ENCODE assay signal across 8 cellular contexts in the genomic region with DNA sequence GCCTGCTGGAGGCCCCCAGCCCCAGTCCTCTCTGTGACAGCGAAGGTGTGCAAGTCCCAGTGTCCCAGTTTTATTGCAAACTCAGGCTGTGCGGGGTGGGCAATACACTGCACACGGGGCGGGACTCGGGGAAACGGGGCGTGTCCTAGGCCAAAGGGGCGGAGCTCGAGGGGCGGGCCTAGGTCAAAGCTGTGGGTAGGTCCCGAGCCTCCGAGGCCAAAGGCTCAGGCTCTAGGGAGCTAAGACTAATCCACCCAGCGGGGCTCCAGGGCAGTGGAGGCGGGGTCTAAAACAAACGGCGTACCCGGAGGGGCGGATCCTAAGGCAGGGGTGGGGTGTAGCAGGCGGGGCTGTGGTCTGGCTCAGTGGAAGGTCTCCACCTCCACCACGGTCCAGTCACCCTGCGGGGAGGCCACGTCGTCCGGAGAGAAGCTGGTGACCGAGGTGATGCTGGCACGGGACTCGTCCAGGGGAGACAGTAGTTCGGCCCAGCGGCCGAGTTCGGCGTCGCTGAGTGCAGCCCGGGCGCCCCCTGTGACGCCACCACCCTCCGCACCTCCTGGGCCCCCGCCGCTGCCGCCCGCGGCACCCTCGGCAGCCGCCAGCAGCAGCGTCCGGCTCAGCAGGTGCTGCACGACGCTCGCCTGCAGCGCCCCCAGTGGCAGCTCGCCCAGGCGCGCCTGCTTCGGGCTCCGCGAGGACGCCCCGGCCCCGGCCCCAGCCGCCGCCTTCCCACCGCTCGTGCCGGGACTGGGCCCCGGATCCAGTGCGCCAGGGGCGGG. TPM values are rescaled to one million over a fixed set of nuclear protein-coding genes. Genes with fewer than 3 reads are reported as not detected.
A peak's percentile ranks its signal among the peaks of the same experiment; 100 is the strongest.
DNase-seq lines count a peak whose midpoint lies in the region; ATAC-seq, FAIRE-seq and TF ChIP-seq lines count a peak whose summit lies in the region.

No MANE protein-coding gene starts in this region.

- peaks cover 21% of the 10 kb centered on the region for H3K4me1 ChIP-seq in OCI-LY3 (ENCODE audit: low read length)
- peaks cover 40 to 61% (median 56%) of the 10 kb centered on the region in 4 donors for H3K4me1 ChIP-seq in stomach

- H3K4me2 ChIP-seq in OCI-LY3 (ENCODE audit: low read length): peak overlapping the region; percentile 70

- DNase-seq in GM18507 (ENCODE audit: extremely low spot score, insufficient read length, low read depth) (peak; percentile 82), fibroblast of gingiva (ENCODE audit: low read depth) (peak; percentile 27), neural crest cell (ENCODE audit: low read depth, low spot score) (peak; percentile 57), stomach (peak; percentile 84), SHP77 (lab: John Stamatoyannopoulos, UW) (no peak)
- peak; percentile 77 for DNase-seq in activated T-cell treated with anti-CD3 and anti-CD28 coated beads, Interleukin-2, amount 50 U/mL, for 4 hours

- intact Hi-C loops in stomach (cut with DNase I; ENCODE audit: low total_unique reads): no loop called here

- no peaks in the 10 kb centered on the region for H3K79me2 ChIP-seq in OCI-LY3 (ENCODE audit: low read length)

- H3K36me3 ChIP-seq in OCI-LY3 (replicated peaks; ENCODE audit: low read depth, low read length): no peaks in the 10 kb centered on the region
- peaks cover 0 to 4% (median 1%) of the 10 kb centered on the region in 4 donors for H3K36me3 ChIP-seq in stomach

- FAIRE-seq in GM18507 (lab: Jason Lieb, UNC): peak; percentile 69

- peaks cover 30% of the 10 kb centered on the region for H3K4me1 Mint-ChIP-seq in activated T-cell treated with anti-CD3 and anti-CD28 coated beads, Interleukin-2, amount 50 U/mL, for 4 hours (ENCODE audit: low read depth)
- H3K4me1 Mint-ChIP-seq in neural crest cell: peaks cover 18% of the 10 kb centered on the region

- H2AFZ ChIP-seq in OCI-LY3 (ENCODE audit: low read depth, low read length): peak overlapping the region; percentile 33; the same call in 1 of the 2 replicates

- H3K27ac Mint-ChIP-seq in neural crest cell (ENCODE audit: unreplicated experiment): no peak overlapping the region

- WGBS in stomach, 5 donors: 1 to 2% (median 2%) methylated on average over 25 to 67 of the region's 67 CpGs

- TF ChIP-seq POLR2A in stomach (IDR thresholded peaks at IDR 0.05): no peak

- H3K27ac ChIP-seq in OCI-LY3 (ENCODE audit: low read length): no peak overlapping the region
- peak overlapping the region; percentile 79 to 88 (median 82) for H3K27ac ChIP-seq in stomach

- H3K4me3 Mint-ChIP-seq in activated T-cell treated with anti-CD3 and anti-CD28 coated beads, Interleukin-2, amount 50 U/mL, for 4 hours: peak overlapping the region; percentile 73
- peak overlapping the region; percentile 64 for H3K4me3 Mint-ChIP-seq in neural crest cell

- no peaks in the 10 kb centered on the region for H3K27me3 ChIP-seq in OCI-LY3 (ENCODE audit: low read depth, low read length)
- H3K27me3 ChIP-seq in stomach: peaks cover 6 to 80% (median 47%) of the 10 kb centered on the region in 3 donors

- peak overlapping the region; percentile 50 for H3K9ac ChIP-seq in OCI-LY3 (ENCODE audit: low read length)

- H3K27me3 Mint-ChIP-seq in activated T-cell treated with anti-CD3 and anti-CD28 coated beads, Interleukin-2, amount 50 U/mL, for 4 hours (ENCODE audit: low read depth): peaks cover 30% of the 10 kb centered on the region
- peaks cover 37% of the 10 kb centered on the region for H3K27me3 Mint-ChIP-seq in neural crest cell (ENCODE audit: low read depth)

- no peaks in the 10 kb centered on the region for H3K36me3 Mint-ChIP-seq in activated T-cell treated with anti-CD3 and anti-CD28 coated beads, Interleukin-2, amount 50 U/mL, for 4 hours (ENCODE audit: insufficient read depth)
- no peaks in the 10 kb centered on the region for H3K36me3 Mint-ChIP-seq in neural crest cell (ENCODE audit: low read depth)

- TF ChIP-seq EP300 in stomach (IDR thresholded peaks at IDR 0.05): no peak

- ATAC-seq in HG02938 (IDR thresholded peaks at IDR 0.05; ENCODE audit: unreplicated experiment): peak; percentile 54
- peak; percentile 80 for ATAC-seq in activated T-cell treated with anti-CD3 and anti-CD28 coated beads, Interleukin-2, amount 50 U/mL, for 4 hours

- peak; percentile 71 for TF ChIP-seq CTCF in OCI-LY3 (IDR thresholded peaks at IDR 0.05; ENCODE audit: low read depth, low read length)
- TF ChIP-seq CTCF in neural crest cell (conservative IDR thresholded peaks at IDR 0.05): peak; percentile 85
- TF ChIP-seq CTCF in stomach (IDR thresholded peaks at IDR 0.05): peak in 3 of 7 experiments; percentile 85 to 92 (median 91)

- H3K4me3 ChIP-seq in OCI-LY3 (ENCODE audit: low read length) (peak overlapping the region; percentile 75), stomach (peak overlapping the region; percentile 49 to 61 (median 52))

- H3K9me3 ChIP-seq in OCI-LY3 (ENCODE audit: insufficient read depth, low read length) (no peaks in the 10 kb centered on the region), stomach (no peaks in the 10 kb centered on the region)

- H3K9me3 Mint-ChIP-seq in activated T-cell treated with anti-CD3 and anti-CD28 coated beads, Interleukin-2, amount 50 U/mL, for 4 hours: no peaks in the 10 kb centered on the region
- peaks cover 3% of the 10 kb centered on the region for H3K9me3 Mint-ChIP-seq in neural crest cell

- H4K20me1 ChIP-seq in OCI-LY3 (ENCODE audit: insufficient read depth, low read length): no peaks in the 10 kb centered on the region

RNA-seq across cellular contexts. Expression of gene PRR36, which starts 5.3 kb away (rescaled TPM):
- total RNA-seq in activated T-cell treated with anti-CD3 and anti-CD28 coated beads, Interleukin-2, amount 50 U/mL, for 4 hours: under 1 TPM in 2 of 3 donors, not detected in 1; 0.05 to 0.08 TPM
- total RNA-seq in neural crest cell (20.9 and 21.8 TPM in 2 replicates), stomach (under 1 TPM in 1 of 5 donors, not detected in 4; 0.18 TPM)
- under 1 TPM; 0.45 to 0.61 (median 0.50) TPM for polyA plus RNA-seq in stomach

RNA-seq across cellular contexts. Expression of gene LRRC8E, which starts 19.4 kb away (rescaled TPM):
- total RNA-seq in activated T-cell treated with anti-CD3 and anti-CD28 coated beads, Interleukin-2, amount 50 U/mL, for 4 hours: under 1 TPM in 1 of 3 donors, not detected in 2; 0.05 TPM
- total RNA-seq in neural crest cell (0.51 and 1.0 TPM in 2 replicates), stomach (10 to 100 TPM in 1 of 5 donors, 1 to 10 TPM in 2, under 1 TPM in 1, not detected in 1; 0.58 to 12.5 (median 2.5) TPM)
- 1 to 10 TPM in 2 of 3 donors, under 1 TPM in 1; 0.93 to 2.1 (median 1.7) TPM for polyA plus RNA-seq in stomach

RNA-seq across cellular contexts. Expression of gene MAP2K7, which starts 34.8 kb away (rescaled TPM):
- 10 to 100 TPM; 40.4 to 44.0 (median 43.3) TPM for total RNA-seq in activated T-cell treated with anti-CD3 and anti-CD28 coated beads, Interleukin-2, amount 50 U/mL, for 4 hours
- total RNA-seq in neural crest cell: 48.1 and 50.7 TPM in 2 replicates
- total RNA-seq in stomach: 10 to 100 TPM in 4 of 5 donors, 1 to 10 TPM in 1; 4.1 to 52.2 (median 11.0) TPM
- polyA plus RNA-seq in stomach: 10 to 100 TPM; 13.5 to 27.5 (median 15.9) TPM

RNA-seq across cellular contexts. Expression of gene EVI5L, which starts 38.8 kb away (rescaled TPM):
- 1 to 10 TPM; 6.6 to 7.5 (median 7.1) TPM for total RNA-seq in activated T-cell treated with anti-CD3 and anti-CD28 coated beads, Interleukin-2, amount 50 U/mL, for 4 hours
- total RNA-seq in neural crest cell (17.8 and 19.5 TPM in 2 replicates), stomach (10 to 100 TPM in 2 of 5 donors, 1 to 10 TPM in 3; 4.9 to 31.6 (median 9.3) TPM)
- polyA plus RNA-seq in stomach: 1 to 10 TPM; 5.1 to 8.2 (median 7.8) TPM

RNA-seq across cellular contexts. Expression of gene TGFBR3L, which starts 45.8 kb away (rescaled TPM):
- 1 to 10 TPM in 2 of 3 donors, under 1 TPM in 1; 0.74 to 2.4 (median 1.4) TPM for total RNA-seq in activated T-cell treated with anti-CD3 and anti-CD28 coated beads, Interleukin-2, amount 50 U/mL, for 4 hours
- total RNA-seq in neural crest cell: 0.32 and 0.44 TPM in 2 replicates
- not detected for total RNA-seq in stomach
- 1 to 10 TPM in 1 of 3 donors, not detected in 2; 1.5 TPM for polyA plus RNA-seq in stomach

Comparison
In these comparisons a context has a peak if more than half of its experiments do, and no peak if none do; other contexts are left out.
1. DNase-seq: peak in GM18507 (single experiment), activated T-cell treated with anti-CD3 and anti-CD28 coated beads, Interleukin-2, amount 50 U/mL, for 4 hours (single experiment), fibroblast of gingiva (single experiment), neural crest cell (single experiment) and stomach (single experiment); none in SHP77 (0 of 2).
2. RNA of gene PRR36, which starts 5.3 kb away (total RNA-seq): 20.9 to 21.8 TPM in neural crest cell; 0.05 to 0.08 TPM in activated T-cell treated with anti-CD3 and anti-CD28 coated beads, Interleukin-2, amount 50 U/mL, for 4 hours and 0.18 TPM in stomach; every median in the first group is over 10 times any median in the second.